19 cellular contexts compared by ENCODE assay signal in the genomic region with DNA sequence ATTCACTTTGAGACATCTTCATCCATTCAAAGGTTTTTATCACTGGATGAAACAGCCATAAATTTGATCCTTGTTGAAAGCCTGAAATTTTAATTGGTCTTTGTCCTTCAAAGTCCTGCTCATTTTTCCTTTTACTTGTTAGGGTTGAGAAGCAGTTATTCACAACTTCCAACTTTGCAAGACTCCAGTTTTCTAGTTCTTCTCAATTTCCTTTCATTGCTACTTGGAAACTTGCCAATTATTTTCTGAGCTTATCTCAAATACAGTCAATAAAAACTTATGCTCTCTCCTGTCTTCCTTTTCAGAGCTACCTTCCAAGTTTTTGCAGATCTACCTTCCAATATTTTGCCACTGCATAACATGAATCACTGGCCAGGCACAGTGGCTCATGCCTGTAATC.
DNase-seq lines count a peak whose midpoint lies in the region; ATAC-seq and TF ChIP-seq lines count a peak whose summit lies in the region.
"Had no signal": no experiment of that assay in that cellular context is flagged by ENCODE, and none has a peak within 500 bp of the region (broad histone marks: within the 10 kb centered on the region; RNA-seq: fewer than 3 reads in every experiment).

No MANE protein-coding gene starts in this region.

- CTCF ChIA-PET in HEK293 (lab: Yijun Ruan, JAX) = interaction anchor here (1.2 to 2.2 kb wide), 4 partner anchors 17 to 39 kb away, joined by 3 to 12 read pairs (median 10); no protein-coding TSS in a partner anchor

- H3K27ac ChIP-seq in HEK293 (ENCODE audit: extremely low read depth, low read depth, low read length) (no peak overlapping the region), VCaP (peak overlapping the region; percentile 50)
- H3K27ac ChIP-seq: A549; BLaER1 treated with 17β-estradiol and CSF1 and Interleukin-3, amounts not matched to agents 10 nM and 100 nM had no signal

- H3K9me3 ChIP-seq in HEK293 (ENCODE audit: control insufficient read depth, insufficient read depth, low read depth, low read length) = no peaks in the 10 kb centered on the region; the same call in 1 of the 2 replicates
- H3K9me3 ChIP-seq: A549, BE2C, HAP-1 had no signal

- POLR2A ChIA-PET in HEK293 (lab: Yijun Ruan, JAX) = no interaction called here

- ATAC-seq in GM21825 (IDR thresholded peaks at IDR 0.05; ENCODE audit: unreplicated experiment) = no peak
- ATAC-seq: A549 had no signal

- H3K4me1 ChIP-seq in HEK293 (ENCODE audit: control insufficient read depth, insufficient read depth, low read length) = peaks cover 15% of the 10 kb centered on the region; the same call in 1 of the 2 replicates
- H3K4me1 ChIP-seq: A549, BE2C, HAP-1 had no signal

- no peaks in the 10 kb centered on the region for H3K36me3 ChIP-seq in HEK293 (ENCODE audit: control insufficient read depth in 2 of 2, insufficient read depth in 1 of 2, low read length in 2 of 2)
- H3K36me3 ChIP-seq: BE2C; BLaER1 treated with 17β-estradiol and CSF1 and Interleukin-3, amounts not matched to agents 10 nM and 100 nM; HAP-1 had no signal

- DNase-seq in fibroblast of pulmonary artery (ENCODE audit: low read depth) (peak; percentile 16), hypothalamus (lab: John Stamatoyannopoulos, UW) (no peak), NCI-H1436 treated with DMSO at 0.1 percent for 48 hours (lab: John Stamatoyannopoulos, UW) (no peak)
- DNase-seq: 8988T; ACHN; AML-193; BE2C; CD4-positive, alpha-beta T cell; CD8-positive, alpha-beta memory T cell; DMS 273 treated with DMSO at 0.1 percent for 48 hours; DMS79 treated with DMSO at 0.1 percent for 48 hours; GF-D8; GOT3 had no signal

- TF ChIP-seq CTCF in HEK293 (tag by site-specific recombination; IDR thresholded peaks at IDR 0.05) (no peak), VCaP (conservative IDR thresholded peaks at IDR 0.05) (no peak), fibroblast of pulmonary artery (IDR thresholded peaks at IDR 0.05; ENCODE audit: low read length, missing control alignments) (no peak)

- H3K4me3 ChIP-seq in HEK293 (ENCODE audit: low read depth, low read length) (no peak overlapping the region), fibroblast of pulmonary artery (replicated peaks; ENCODE audit: low read depth, low read length) (no peak overlapping the region)
- H3K4me3 ChIP-seq: A549; BLaER1 treated with 17β-estradiol and CSF1 and Interleukin-3, amounts not matched to agents 10 nM and 100 nM; HAP-1 had no signal

TF ChIP-seq in HEK293, 187 proteins besides CTCF, POLR2A, EP300 and RAD21:
- no peak for TF ChIP-seq ZNF529 (tag by site-specific recombination; IDR thresholded peaks at IDR 0.05; ENCODE audit: insufficient replicate concordance)
- TF ChIP-seq, protein P1, sequence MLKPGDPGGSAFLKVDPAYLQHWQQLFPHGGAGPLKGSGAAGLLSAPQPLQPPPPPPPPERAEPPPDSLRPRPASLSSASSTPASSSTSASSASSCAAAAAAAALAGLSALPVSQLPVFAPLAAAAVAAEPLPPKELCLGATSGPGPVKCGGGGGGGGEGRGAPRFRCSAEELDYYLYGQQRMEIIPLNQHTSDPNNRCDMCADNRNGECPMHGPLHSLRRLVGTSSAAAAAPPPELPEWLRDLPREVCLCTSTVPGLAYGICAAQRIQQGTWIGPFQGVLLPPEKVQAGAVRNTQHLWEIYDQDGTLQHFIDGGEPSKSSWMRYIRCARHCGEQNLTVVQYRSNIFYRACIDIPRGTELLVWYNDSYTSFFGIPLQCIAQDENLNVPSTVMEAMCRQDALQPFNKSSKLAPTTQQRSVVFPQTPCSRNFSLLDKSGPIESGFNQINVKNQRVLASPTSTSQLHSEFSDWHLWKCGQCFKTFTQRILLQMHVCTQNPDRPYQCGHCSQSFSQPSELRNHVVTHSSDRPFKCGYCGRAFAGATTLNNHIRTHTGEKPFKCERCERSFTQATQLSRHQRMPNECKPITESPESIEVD (tag by site-specific recombination; IDR thresholded peaks at IDR 0.05) = peak; percentile 86
